In genomic region chr9:37574241-37574721, GRCh38 we compare ENCODE assay signal across 10 cellular contexts. TPM values are rescaled to one million over a fixed set of nuclear protein-coding genes. Genes with fewer than 3 reads are reported as not detected.
DNase-seq lines count a peak whose midpoint lies in the region; ATAC-seq and TF ChIP-seq lines count a peak whose summit lies in the region.
"Had no signal": no experiment of that assay in that cellular context is flagged by ENCODE, and none has a peak within 500 bp of the region (broad histone marks: within the 10 kb centered on the region; RNA-seq: fewer than 3 reads in every experiment).

No MANE protein-coding gene starts in this region.

- no peak for DNase-seq in AG04450 (ENCODE audit: low read depth, low spot score)
- DNase-seq in mammary epithelial cell = no peak
- no peak for DNase-seq in mucosa of descending colon
- no peak for DNase-seq in right lobe of liver
- DNase-seq in amniotic stem cell (lab: John Stamatoyannopoulos, UW) = no peak
- DNase-seq in aorta = no peak
- DNase-seq in RWPE1 (ENCODE audit: low spot score) = no peak
- DNase-seq: CD4-positive, CD25-positive, alpha-beta regulatory T cell; effector CD8-positive, alpha-beta T cell had no signal

- no peaks in the 10 kb centered on the region for H3K9me3 Mint-ChIP-seq in IgD-negative memory B cell

- H4K20me1 ChIP-seq in mammary epithelial cell (ENCODE audit: insufficient read depth, low read length) = no peaks in the 10 kb centered on the region

- intact Hi-C loops in mammary epithelial cell (cut with micrococcal nuclease) (no loop called here), mucosa of descending colon (cut with DNase I, micrococcal nuclease) (no loop called here), right lobe of liver (cut with DNase I) (no loop called here), aorta (cut with DNase I) (no loop called here)

- H3K27me3 Mint-ChIP-seq in IgD-negative memory B cell = no peaks in the 10 kb centered on the region

- no peak overlapping the region for H3K4me3 ChIP-seq in AG04450 (ENCODE audit: low read depth, low read length)
- no peak overlapping the region for H3K4me3 ChIP-seq in mammary epithelial cell (replicated peaks in 1 of 3; ENCODE audit: insufficient read depth in 1 of 3, low read depth in 2 of 3, low read length in 3 of 3)
- no peak overlapping the region for H3K4me3 ChIP-seq in mucosa of descending colon
- H3K4me3 ChIP-seq in right lobe of liver = no peak overlapping the region
- no peak overlapping the region for H3K4me3 ChIP-seq in aorta (ENCODE audit: low read length in 2 of 2)

- dilution Hi-C loops in mammary epithelial cell (cut with HindIII; ENCODE audit: low sequenced_read_pairs) = no loop called here

- H3K27me3 ChIP-seq in AG04450 (ENCODE audit: control insufficient read depth, insufficient read depth, low read length) = no peaks in the 10 kb centered on the region
- no peaks in the 10 kb centered on the region for H3K27me3 ChIP-seq in mammary epithelial cell (ENCODE audit: insufficient read depth, low read length)
- H3K27me3 ChIP-seq in right lobe of liver = no peaks in the 10 kb centered on the region
- no peaks in the 10 kb centered on the region for H3K27me3 ChIP-seq in aorta (ENCODE audit: control insufficient read depth in 1 of 2, insufficient read depth in 2 of 2, low read length in 1 of 2)

- WGBS in mammary epithelial cell (ENCODE audit: low coverage, missing lambda C conversion rate) = 23% methylated on average over 5 of the region's 5 CpGs
- 48% methylated on average over 5 of the region's 5 CpGs for WGBS in right lobe of liver (ENCODE audit: insufficient coverage, low coverage, low lambda C conversion rate, missing lambda C conversion rate)
- 57 to 65% methylated on average over 5 of the region's 5 CpGs for WGBS in aorta, 2 donors

- POLR2A ChIA-PET in AG04450 (lab: Yijun Ruan, JAX) = interaction anchor here (1.5 to 2.5 kb wide), 2 partner anchors 18 to 88 kb away, joined by 3 to 21 read pairs; partner anchors contain the start of genes POLR1E and TOMM5
- POLR2A ChIA-PET in RWPE1 (lab: Yijun Ruan, JAX; ENCODE audit: low non-redundant PET) = interaction anchor here (0.7 kb wide), 1 partner anchor 8 kb away, joined by 4 read pairs; no protein-coding TSS in a partner anchor

- H3K79me2 ChIP-seq in mammary epithelial cell (ENCODE audit: insufficient read depth, low read length) = peaks cover 22% of the 10 kb centered on the region

- peak overlapping the region in 2 of 3 donors; percentile 42 to 93 for H3K27ac Mint-ChIP-seq in IgD-negative memory B cell
- H3K27ac Mint-ChIP-seq: CD4-positive, CD25-positive, alpha-beta regulatory T cell had no signal

- BruUV-seq in mammary epithelial cell (replicated peaks; lab: Mats Ljungman, UMichigan) = no TSS peak

- H3K27ac ChIP-seq in AG04450 (ENCODE audit: low read depth, low read length) = peak overlapping the region; percentile 66
- H3K27ac ChIP-seq in mammary epithelial cell (ENCODE audit: insufficient read depth, low read depth, low read length) = no peak overlapping the region
- no peak overlapping the region for H3K27ac ChIP-seq in right lobe of liver
- H3K27ac ChIP-seq in aorta (ENCODE audit: low read depth in 1 of 2, low read length in 2 of 2) = no peak overlapping the region
- H3K27ac ChIP-seq in RWPE1 = no peak overlapping the region

- TF ChIP-seq CTCF in AG04450 (IDR thresholded peaks at IDR 0.05; ENCODE audit: low read depth, low read length) (no peak), mammary epithelial cell (conservative IDR thresholded peaks at IDR 0.05 in 1 of 2, IDR thresholded peaks at IDR 0.05 in 1 of 2; ENCODE audit: extremely low read depth in 1 of 2, insufficient read depth in 1 of 2, low read depth in 1 of 2, low read length in 2 of 2) (no peak), mucosa of descending colon (IDR thresholded peaks at IDR 0.05) (no peak), right lobe of liver (IDR thresholded peaks at IDR 0.05) (no peak), RWPE1 (conservative IDR thresholded peaks at IDR 0.05; ENCODE audit: low read depth) (no peak)

- H3K4me3 Mint-ChIP-seq in IgD-negative memory B cell = peak overlapping the region in 2 of 4 donors; percentile 84 to 96

- H3K9me3 ChIP-seq in AG04450 (ENCODE audit: control insufficient read depth, insufficient read depth, low read length) = no peaks in the 10 kb centered on the region
- no peaks in the 10 kb centered on the region for H3K9me3 ChIP-seq in mammary epithelial cell (replicated peaks; ENCODE audit: insufficient read depth, low read length)
- no peaks in the 10 kb centered on the region for H3K9me3 ChIP-seq in mucosa of descending colon
- no peaks in the 10 kb centered on the region for H3K9me3 ChIP-seq in right lobe of liver
- H3K9me3 ChIP-seq in aorta (ENCODE audit: control insufficient read depth, low read length) = no peaks in the 10 kb centered on the region

- peak; percentile 61 for ATAC-seq in mucosa of descending colon
- ATAC-seq in right lobe of liver = no peak
- no peak for ATAC-seq in aorta (ENCODE audit: low FRiP score)

- no peak overlapping the region for H3K9ac ChIP-seq in mammary epithelial cell (ENCODE audit: insufficient read depth, low read length)

- H3K4me2 ChIP-seq in mammary epithelial cell (ENCODE audit: insufficient read depth, low read depth, low read length) = no peak overlapping the region

- H3K4me1 Mint-ChIP-seq in IgD-negative memory B cell = peaks cover 32 to 51% (median 50%) of the 10 kb centered on the region in 3 donors

- peak overlapping the region; percentile 37 for H2AFZ ChIP-seq in mammary epithelial cell (ENCODE audit: low read depth, low read length)

- H3K36me3 Mint-ChIP-seq in IgD-negative memory B cell = peaks cover 12% of the 10 kb centered on the region
- H3K36me3 Mint-ChIP-seq: CD4-positive, CD25-positive, alpha-beta regulatory T cell had no signal

- CTCF ChIA-PET in AG04450 (lab: Charles Lee) = interaction anchor here (1.6 kb wide), 1 partner anchor 20 kb away, joined by 6 read pairs; no protein-coding TSS in a partner anchor
- CTCF ChIA-PET in mammary epithelial cell (lab: Charles Lee; ENCODE audit: low non-redundant PET) = no interaction called here
- CTCF ChIA-PET in RWPE1 (lab: Yijun Ruan, JAX) = interaction anchor here (0.6 to 0.8 kb wide), 3 partner anchors 9 to 695 kb away, joined by 3 to 4 read pairs (median 3); no protein-coding TSS in a partner anchor

- TF ChIP-seq POLR2A in right lobe of liver (IDR thresholded peaks at IDR 0.05) = no peak

- in situ Hi-C loops in mammary epithelial cell (cut with MboI; ENCODE audit: low sequenced_read_pairs in 2 of 2) = no loop called here

- H3K36me3 ChIP-seq in mammary epithelial cell (ENCODE audit: insufficient read depth, low read length) (no peaks in the 10 kb centered on the region), mucosa of descending colon (ENCODE audit: low read depth) (no peaks in the 10 kb centered on the region), right lobe of liver (no peaks in the 10 kb centered on the region), aorta (ENCODE audit: control insufficient read depth in 1 of 2, insufficient read depth in 2 of 2, low read length in 1 of 2) (no peaks in the 10 kb centered on the region)

- peaks cover 11% of the 10 kb centered on the region for H3K4me1 ChIP-seq in mammary epithelial cell (ENCODE audit: insufficient read depth, low read length)
- peaks cover 18% of the 10 kb centered on the region for H3K4me1 ChIP-seq in mucosa of descending colon (ENCODE audit: low read depth)
- no peaks in the 10 kb centered on the region for H3K4me1 ChIP-seq in right lobe of liver
- H3K4me1 ChIP-seq in aorta (ENCODE audit: control insufficient read depth in 1 of 2, insufficient read depth in 2 of 2, low read length in 2 of 2) = no peaks in the 10 kb centered on the region

RNA-seq across cellular contexts. Expression of gene FBXO10, which starts 1.9 kb away (rescaled TPM):
- polyA plus RNA-seq in AG04450 (2011; rRNA removed) = 9.7 and 10.7 TPM in 2 replicates
- 19.2 and 25.1 TPM in 2 replicates for polyA minus RNA-seq in AG04450 (2011; rRNA and poly(A)+ RNA removed)
- polyA plus RNA-seq in IgD-negative memory B cell = 15.1 TPM
- total RNA-seq in mammary epithelial cell = 10 to 100 TPM in 1 of 2 donors, 1 to 10 TPM in 1; 3.7 to 11.8 TPM
- 3.9 TPM for polyA plus RNA-seq in mammary epithelial cell
- polyA minus RNA-seq in mammary epithelial cell = 12.2 TPM
- total RNA-seq in mucosa of descending colon = 10 to 100 TPM in 1 of 3 donors, 1 to 10 TPM in 2; 3.4 to 15.9 (median 4.6) TPM
- total RNA-seq in right lobe of liver = 1 to 10 TPM; 2.5 to 5.9 (median 4.0) TPM
- 1 to 10 TPM; 6.2 to 7.8 TPM for total RNA-seq in aorta
- 1 to 10 TPM in 1 of 2 donors, under 1 TPM in 1; 0.38 to 7.4 TPM for polyA plus RNA-seq in aorta

RNA-seq across cellular contexts. Expression of gene TOMM5, which starts 18.1 kb away (rescaled TPM):
- polyA plus RNA-seq in AG04450 (2011; rRNA removed) (185 and 207 TPM in 2 replicates), IgD-negative memory B cell (166 TPM), mammary epithelial cell (170 TPM), aorta (100 to 1,000 TPM in 1 of 2 donors, 10 to 100 TPM in 1; 75.2 to 171 TPM)
- 36.2 and 41.8 TPM in 2 replicates for polyA minus RNA-seq in AG04450 (2011; rRNA and poly(A)+ RNA removed)
- total RNA-seq in mammary epithelial cell (100 to 1,000 TPM in 1 of 2 donors, 10 to 100 TPM in 1; 69.7 to 135 TPM), mucosa of descending colon (10 to 100 TPM; 45.6 to 72.9 (median 68.1) TPM), right lobe of liver (10 to 100 TPM; 30.9 to 58.9 (median 32.9) TPM), aorta (10 to 100 TPM; 39.8 to 52.1 TPM)
- 36.0 TPM for polyA minus RNA-seq in mammary epithelial cell
